ENCODE assay signal across 9 cellular contexts in genomic region chr5:150081541-150082283, GRCh38. TPM values are rescaled to one million over a fixed set of nuclear protein-coding genes. Genes with fewer than 3 reads are reported as not detected.
DNase-seq lines count a peak whose midpoint lies in the region; ATAC-seq, FAIRE-seq and TF ChIP-seq lines count a peak whose summit lies in the region.
"Had no signal": no experiment of that assay in that cellular context is flagged by ENCODE, and none has a peak within 500 bp of the region (broad histone marks: within the 10 kb centered on the region; RNA-seq: fewer than 3 reads in every experiment).

No MANE protein-coding gene starts in this region.

- H3K4me2 ChIP-seq in trophoblast cell (ENCODE audit: low read length) = no peak overlapping the region

- no peak overlapping the region for H2AFZ ChIP-seq in trophoblast cell (ENCODE audit: insufficient read depth, low read length, poor library complexity)

- H3K9ac ChIP-seq in trophoblast cell (ENCODE audit: low read length) = no peak overlapping the region

- H2BK120ac ChIP-seq in trophoblast cell (ENCODE audit: insufficient read depth, low read length, poor library complexity) = no peak overlapping the region

- no peaks in the 10 kb centered on the region for H3K9me3 ChIP-seq in trophoblast cell (ENCODE audit: insufficient read depth, low read depth, low read length)

- no peak overlapping the region for H3K4ac ChIP-seq in trophoblast cell (ENCODE audit: low read depth, low read length)

- H3K4me1 ChIP-seq in trophoblast cell (ENCODE audit: control insufficient read depth in 1 of 2, insufficient read depth in 2 of 2, low read length in 2 of 2) = peaks cover 0 to 2% of the 10 kb centered on the region in 2 experiments

- no peaks in the 10 kb centered on the region for H3K27me3 ChIP-seq in trophoblast cell (ENCODE audit: insufficient read depth, low read length)

- no peak overlapping the region for H3K14ac ChIP-seq in trophoblast cell (ENCODE audit: low read length)

- no peaks in the 10 kb centered on the region for H3K79me1 ChIP-seq in trophoblast cell (ENCODE audit: low read length)

- H4K91ac ChIP-seq in trophoblast cell (ENCODE audit: low read depth, low read length) = no peak overlapping the region

- H2BK12ac ChIP-seq in trophoblast cell (ENCODE audit: low read length) = no peak overlapping the region

- WGBS in trophoblast cell (ENCODE audit: extremely low coverage, insufficient coverage, insufficient read length) = no CpG with 5 or more reads among the region's 15 CpGs

- no peak for FAIRE-seq in HTR-8/SVneo (lab: Jason Lieb, UNC)
- FAIRE-seq: G401.6 had no signal

- H3K27ac ChIP-seq in trophoblast cell (ENCODE audit: low read depth, low read length) = no peak overlapping the region

- ATAC-seq in GM21529 (IDR thresholded peaks at IDR 0.05; ENCODE audit: unreplicated experiment) (peak; percentile 93), esophagus mucosa (peak; percentile 18), SK-N-SH treated with all-trans-retinoic acid at 6 μM for 48 hours (no peak)

- H3K36me3 ChIP-seq in trophoblast cell (ENCODE audit: control insufficient read depth in 1 of 2, insufficient read depth in 2 of 2, low read length in 2 of 2) = peaks cover 24 to 30% of the 10 kb centered on the region in 2 experiments

- no peak overlapping the region for H2AK5ac ChIP-seq in trophoblast cell (ENCODE audit: low read length)

- no peak overlapping the region for H2BK5ac ChIP-seq in trophoblast cell (ENCODE audit: low read depth, low read length, poor library complexity)

- no peak overlapping the region for H3K4me3 ChIP-seq in trophoblast cell (ENCODE audit: low read depth, low read length)

- no peak overlapping the region for H4K8ac ChIP-seq in trophoblast cell (ENCODE audit: low read depth, low read length)

- H4K12ac ChIP-seq in trophoblast cell (ENCODE audit: low read depth, low read length) = no peak overlapping the region

- no peak overlapping the region for H3K18ac ChIP-seq in trophoblast cell (ENCODE audit: low read length)

- no peaks in the 10 kb centered on the region for H3K79me2 ChIP-seq in trophoblast cell (ENCODE audit: control insufficient read depth, insufficient read depth, low read length, poor library complexity)

- H3K23ac ChIP-seq in trophoblast cell (ENCODE audit: low read length) = no peak overlapping the region

- DNase-seq in D341Med (ENCODE audit: low spot score) (peak; percentile 15), Kasumi-1 (lab: John Stamatoyannopoulos, UW) (peak; percentile 97), trophoblast cell (peak; percentile 7 to 43), OCI-M2 (lab: John Stamatoyannopoulos, UW; ENCODE audit: unreplicated experiment) (no peak), HTR-8/SVneo (ENCODE audit: insufficient read length, low spot score) (no peak)

TF ChIP-seq in SK-N-SH treated with all-trans-retinoic acid at 6 μM for 48 hours, 23 proteins besides CTCF, POLR2A, EP300 and RAD21:
- TF ChIP-seq ZNF565 (CRISPR knock-in tag; conservative IDR thresholded peaks at IDR 0.05; ENCODE audit: low read depth) (no peak), CREB5 (CRISPR knock-in tag; IDR thresholded peaks at IDR 0.05; ENCODE audit: low read depth) (no peak), ARNTL (CRISPR knock-in tag; IDR thresholded peaks at IDR 0.05; ENCODE audit: borderline replicate concordance, low read depth) (no peak), ZC3H10 (CRISPR knock-in tag; IDR thresholded peaks at IDR 0.05) (no peak), TOX (CRISPR knock-in tag; IDR thresholded peaks at IDR 0.05; ENCODE audit: borderline replicate concordance) (no peak), OSR1 (CRISPR knock-in tag; IDR thresholded peaks at IDR 0.05) (no peak), POU6F1 (CRISPR knock-in tag; IDR thresholded peaks at IDR 0.05; ENCODE audit: borderline replicate concordance, low read depth) (no peak), ZNF70 (CRISPR knock-in tag; IDR thresholded peaks at IDR 0.05) (no peak), CSRNP3 (CRISPR knock-in tag; IDR thresholded peaks at IDR 0.05) (no peak), RARB (CRISPR knock-in tag; IDR thresholded peaks at IDR 0.05) (no peak), ZNF8 (CRISPR knock-in tag; IDR thresholded peaks at IDR 0.05) (no peak), TSHZ2 (CRISPR knock-in tag; IDR thresholded peaks at IDR 0.05) (no peak), CSDC2 (CRISPR knock-in tag; IDR thresholded peaks at IDR 0.05) (no peak), PATZ1 (CRISPR knock-in tag; IDR thresholded peaks at IDR 0.05; ENCODE audit: borderline replicate concordance) (no peak)

RNA-seq across cellular contexts. Expression of gene CSF1R, which starts 4.6 kb away (rescaled TPM):
- total RNA-seq in esophagus mucosa = 2.7 TPM
- polyA plus RNA-seq in trophoblast cell (2013) = 42.3 and 43.7 TPM in 2 replicates

Comparison
In these comparisons a context has a peak if more than half of its experiments do, and no peak if none do; other contexts are left out.
1. DNase-seq: peak in D341Med (single experiment), Kasumi-1 (2 of 2) and trophoblast cell (2 of 2); none in OCI-M2 (single experiment) and HTR-8/SVneo (single experiment).